Comparison of ENCODE assay signal across 6 cellular contexts in the genomic region with DNA sequence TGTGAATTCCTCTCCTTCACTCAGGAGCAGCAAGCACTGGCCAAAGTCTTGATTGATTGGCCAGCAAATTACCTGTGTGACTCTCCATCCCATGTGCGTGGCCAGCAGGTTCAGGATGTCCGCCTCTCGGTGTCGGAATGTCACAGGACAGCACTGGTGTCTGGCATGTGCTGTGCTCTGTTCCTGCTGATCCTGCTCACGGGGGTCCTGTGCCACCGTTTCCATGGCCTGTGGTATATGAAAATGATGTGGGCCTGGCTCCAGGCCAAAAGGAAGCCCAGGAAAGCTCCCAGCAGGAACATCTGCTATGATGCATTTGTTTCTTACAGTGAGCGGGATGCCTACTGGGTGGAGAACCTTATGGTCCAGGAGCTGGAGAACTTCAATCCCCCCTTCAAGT. TPM values are rescaled to one million over a fixed set of nuclear protein-coding genes. Genes with fewer than 3 reads are reported as not detected.
"Had no signal": no experiment of that assay in that cellular context is flagged by ENCODE, and none has a peak within 500 bp of the region (broad histone marks: within the 10 kb centered on the region; RNA-seq: fewer than 3 reads in every experiment).

No MANE protein-coding gene starts in this region.

- H3K27ac Mint-ChIP-seq: GM23338, H9 had no signal

- H3K9me3 Mint-ChIP-seq: GM23338, H9 had no signal

- H3K4me3 Mint-ChIP-seq: GM23338, H9 had no signal

- H3K9ac ChIP-seq: KMS-11 had no signal

- H3K27ac ChIP-seq: KMS-11 had no signal

- H3K4me3 ChIP-seq: GM23338 had no signal

- ATAC-seq: GM23338 had no signal

- DNase-seq: H9, HCEC 1CT, IMR-90, KBM-7 had no signal

- H3K4me1 Mint-ChIP-seq: GM23338, H9 had no signal

RNA-seq across cellular contexts. Expression of a gene that starts 55.3 kb away (rescaled TPM):
- polyA plus RNA-seq: IMR-90 had no signal
